16 cellular contexts compared by ENCODE assay signal in the genomic region with DNA sequence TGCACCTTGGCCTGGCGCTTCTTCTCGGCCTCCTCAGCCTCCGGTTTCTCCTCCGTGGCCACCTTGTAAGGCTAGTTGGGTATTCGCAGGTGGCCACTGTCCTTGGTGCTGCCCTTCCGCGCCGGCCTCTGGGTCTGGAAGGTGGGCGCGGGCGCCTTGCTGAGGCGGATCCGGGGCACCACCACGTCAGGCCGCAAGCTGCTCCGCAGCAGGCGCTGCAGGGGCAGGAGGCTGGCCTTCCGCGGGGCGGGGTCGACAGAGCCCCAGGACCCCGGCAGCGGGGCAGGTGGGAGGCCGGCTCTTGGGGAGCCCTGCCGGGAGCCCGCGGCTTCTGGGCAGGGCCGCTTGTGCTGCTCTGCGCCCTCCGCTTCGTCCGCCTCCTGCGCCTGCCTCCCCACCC. TPM values are rescaled to one million over a fixed set of nuclear protein-coding genes. Genes with fewer than 3 reads are reported as not detected.
"Had no signal": no experiment of that assay in that cellular context is flagged by ENCODE, and none has a peak within 500 bp of the region (broad histone marks: within the 10 kb centered on the region; RNA-seq: fewer than 3 reads in every experiment).

No MANE protein-coding gene starts in this region.

RNA-seq across cellular contexts. Expression of gene TRIM51, which starts 10.4 kb away (rescaled TPM):
- total RNA-seq: activated CD4-positive, alpha-beta T cell treated with anti-CD3 and anti-CD28 coated beads, Interleukin-2, amount 10 ng/mL, durations not matched to agents 24 days and 14 days; activated CD8-positive, alpha-beta memory T cell treated with anti-CD3 and anti-CD28 coated beads for 36 hours; activated CD8-positive, alpha-beta T cell treated with anti-CD3 and anti-CD28 coated beads for 36 hours; activated naive CD8-positive, alpha-beta T cell treated with anti-CD3 and anti-CD28 coated beads, Interleukin-2, amount 10 ng/mL, durations not matched to agents 7 days and 5 days; activated T-cell treated with anti-CD3 and anti-CD28 coated beads, Interleukin-2, amount 50 U/mL, for 72 hours; activated T-helper 17 cell treated with anti-CD3 and anti-CD28 coated beads, Interleukin-2, amount 50 U/mL, for 72 hours; ascending aorta; body of pancreas; breast epithelium; cardiac septum; MCF 10A; NCI-H460; OCI-LY7; PC-9; Right ventricle myocardium superior had no signal
- polyA plus RNA-seq: adipose tissue had no signal

RNA-seq across cellular contexts. Expression of gene OR5D16, which starts 34.2 kb away (rescaled TPM):
- total RNA-seq: activated CD4-positive, alpha-beta T cell treated with anti-CD3 and anti-CD28 coated beads, Interleukin-2, amount 10 ng/mL, durations not matched to agents 24 days and 14 days; activated CD8-positive, alpha-beta memory T cell treated with anti-CD3 and anti-CD28 coated beads for 36 hours; activated CD8-positive, alpha-beta T cell treated with anti-CD3 and anti-CD28 coated beads for 36 hours; activated naive CD8-positive, alpha-beta T cell treated with anti-CD3 and anti-CD28 coated beads, Interleukin-2, amount 10 ng/mL, durations not matched to agents 7 days and 5 days; activated T-cell treated with anti-CD3 and anti-CD28 coated beads, Interleukin-2, amount 50 U/mL, for 72 hours; activated T-helper 17 cell treated with anti-CD3 and anti-CD28 coated beads, Interleukin-2, amount 50 U/mL, for 72 hours; ascending aorta; body of pancreas; breast epithelium; cardiac septum; MCF 10A; NCI-H460; OCI-LY7; PC-9; Right ventricle myocardium superior had no signal
- polyA plus RNA-seq: adipose tissue had no signal

RNA-seq across cellular contexts. Expression of gene OR5W2, which starts 41.7 kb away (rescaled TPM):
- total RNA-seq: activated CD4-positive, alpha-beta T cell treated with anti-CD3 and anti-CD28 coated beads, Interleukin-2, amount 10 ng/mL, durations not matched to agents 24 days and 14 days; activated CD8-positive, alpha-beta memory T cell treated with anti-CD3 and anti-CD28 coated beads for 36 hours; activated CD8-positive, alpha-beta T cell treated with anti-CD3 and anti-CD28 coated beads for 36 hours; activated naive CD8-positive, alpha-beta T cell treated with anti-CD3 and anti-CD28 coated beads, Interleukin-2, amount 10 ng/mL, durations not matched to agents 7 days and 5 days; activated T-cell treated with anti-CD3 and anti-CD28 coated beads, Interleukin-2, amount 50 U/mL, for 72 hours; activated T-helper 17 cell treated with anti-CD3 and anti-CD28 coated beads, Interleukin-2, amount 50 U/mL, for 72 hours; ascending aorta; body of pancreas; breast epithelium; cardiac septum; MCF 10A; NCI-H460; OCI-LY7; PC-9; Right ventricle myocardium superior had no signal
- polyA plus RNA-seq: adipose tissue had no signal

RNA-seq across cellular contexts. Expression of gene OR5L2, which starts 45.7 kb away (rescaled TPM):
- total RNA-seq: activated CD4-positive, alpha-beta T cell treated with anti-CD3 and anti-CD28 coated beads, Interleukin-2, amount 10 ng/mL, durations not matched to agents 24 days and 14 days; activated CD8-positive, alpha-beta memory T cell treated with anti-CD3 and anti-CD28 coated beads for 36 hours; activated CD8-positive, alpha-beta T cell treated with anti-CD3 and anti-CD28 coated beads for 36 hours; activated naive CD8-positive, alpha-beta T cell treated with anti-CD3 and anti-CD28 coated beads, Interleukin-2, amount 10 ng/mL, durations not matched to agents 7 days and 5 days; activated T-cell treated with anti-CD3 and anti-CD28 coated beads, Interleukin-2, amount 50 U/mL, for 72 hours; activated T-helper 17 cell treated with anti-CD3 and anti-CD28 coated beads, Interleukin-2, amount 50 U/mL, for 72 hours; ascending aorta; body of pancreas; breast epithelium; cardiac septum; MCF 10A; NCI-H460; OCI-LY7; PC-9; Right ventricle myocardium superior had no signal
- polyA plus RNA-seq: adipose tissue had no signal

RNA-seq across cellular contexts. Expression of gene OR5D18, which starts 53.3 kb away (rescaled TPM):
- total RNA-seq: activated CD4-positive, alpha-beta T cell treated with anti-CD3 and anti-CD28 coated beads, Interleukin-2, amount 10 ng/mL, durations not matched to agents 24 days and 14 days; activated CD8-positive, alpha-beta memory T cell treated with anti-CD3 and anti-CD28 coated beads for 36 hours; activated CD8-positive, alpha-beta T cell treated with anti-CD3 and anti-CD28 coated beads for 36 hours; activated naive CD8-positive, alpha-beta T cell treated with anti-CD3 and anti-CD28 coated beads, Interleukin-2, amount 10 ng/mL, durations not matched to agents 7 days and 5 days; activated T-cell treated with anti-CD3 and anti-CD28 coated beads, Interleukin-2, amount 50 U/mL, for 72 hours; activated T-helper 17 cell treated with anti-CD3 and anti-CD28 coated beads, Interleukin-2, amount 50 U/mL, for 72 hours; ascending aorta; body of pancreas; breast epithelium; cardiac septum; MCF 10A; NCI-H460; OCI-LY7; PC-9; Right ventricle myocardium superior had no signal
- polyA plus RNA-seq: adipose tissue had no signal
